16 cellular contexts compared by ENCODE assay signal in genomic region chr6:6748001-6748400, GRCh38.
DNase-seq lines count a peak whose midpoint lies in the region; ATAC-seq, FAIRE-seq and TF ChIP-seq lines count a peak whose summit lies in the region.
"Had no signal": no experiment of that assay in that cellular context is flagged by ENCODE, and none has a peak within 500 bp of the region (broad histone marks: within the 10 kb centered on the region; RNA-seq: fewer than 3 reads in every experiment).

No MANE protein-coding gene starts in this region.

- in situ Hi-C loops in gastrocnemius medialis (cut with MboI; ENCODE audit: low sequenced_read_pairs in 4 of 4): loop anchor here in 3 of 4 donors (25.0 kb wide), 2 partner anchors 164 to 189 kb away; no protein-coding TSS in a partner anchor

- H3K27ac Mint-ChIP-seq in brain: peak overlapping the region in 3 of 5 experiments; percentile 34 to 66 (median 46)
- no peak overlapping the region for H3K27ac Mint-ChIP-seq in Calu3 (ENCODE audit: unreplicated experiment)

- no peaks in the 10 kb centered on the region for H3K36me3 ChIP-seq in gastrocnemius medialis
- H3K36me3 ChIP-seq: Peyer's patch had no signal

- H3K27me3 Mint-ChIP-seq in brain (peaks cover 5% of the 10 kb centered on the region), Calu3 (ENCODE audit: unreplicated experiment) (no peaks in the 10 kb centered on the region)

- TF ChIP-seq POLR2A in gastrocnemius medialis (IDR thresholded peaks at IDR 0.05): no peak

- no peak for TF ChIP-seq CTCF in D721Med (IDR thresholded peaks at IDR 0.05; ENCODE audit: insufficient read depth, missing control alignments)
- no peak for TF ChIP-seq CTCF in brain (conservative IDR thresholded peaks at IDR 0.05)
- no peak for TF ChIP-seq CTCF in gastrocnemius medialis (IDR thresholded peaks at IDR 0.05 in 4 of 5, conservative IDR thresholded peaks at IDR 0.05 in 1 of 5)
- TF ChIP-seq CTCF in Calu3 (IDR thresholded peaks at IDR 0.05; ENCODE audit: unreplicated experiment): no peak

- FAIRE-seq in D721Med (lab: Jason Lieb, UNC): no peak
- FAIRE-seq in RCC 7860 (lab: Jason Lieb, UNC): no peak
- FAIRE-seq: GM12891 had no signal

- peak overlapping the region in 3 of 4 donors; percentile 23 to 57 (median 55) for H3K4me3 ChIP-seq in gastrocnemius medialis
- H3K4me3 ChIP-seq: Peyer's patch had no signal

- H3K4me1 ChIP-seq in gastrocnemius medialis: peaks cover 47 to 49% of the 10 kb centered on the region in 2 donors

- CTCF ChIA-PET in Calu3 (lab: Charles Lee): no interaction called here

- no peaks in the 10 kb centered on the region for H3K9me3 Mint-ChIP-seq in brain
- H3K9me3 Mint-ChIP-seq in Calu3 (ENCODE audit: low read depth, unreplicated experiment): no peaks in the 10 kb centered on the region

- no peak for ATAC-seq in gastrocnemius medialis
- no peak for ATAC-seq in GM21367 (IDR thresholded peaks at IDR 0.05; ENCODE audit: unreplicated experiment)

- H3K27ac ChIP-seq in gastrocnemius medialis: peak overlapping the region; percentile 98 to 99 (median 98)
- H3K27ac ChIP-seq: Peyer's patch had no signal

- no peaks in the 10 kb centered on the region for H3K9me3 ChIP-seq in gastrocnemius medialis
- H3K9me3 ChIP-seq: Peyer's patch had no signal

- H3K4me3 Mint-ChIP-seq in brain (no peak overlapping the region), Calu3 (ENCODE audit: low read depth, unreplicated experiment) (no peak overlapping the region)

- intact Hi-C loops in gastrocnemius medialis (cut with DNase I; ENCODE audit: low total_unique reads) (loop anchor here (5.0 kb wide), 3 partner anchors 174 to 359 kb away; partner anchors contain the start of gene RREB1), Calu3 (cut with micrococcal nuclease; ENCODE audit: unreplicated experiment) (no loop called here)

- no peaks in the 10 kb centered on the region for H3K27me3 ChIP-seq in gastrocnemius medialis
- H3K27me3 ChIP-seq: Peyer's patch had no signal

- peak; percentile 18 to 61 for DNase-seq in NCI-H524 (lab: John Stamatoyannopoulos, UW)
- DNase-seq in NCI-H524 treated with DMSO at 0.1 percent for 48 hours (lab: John Stamatoyannopoulos, UW): no peak
- peak; percentile 71 for DNase-seq in D721Med (ENCODE audit: insufficient read length, low spot score)
- no peak for DNase-seq in gastrocnemius medialis
- DNase-seq in Calu3: no peak
- no peak for DNase-seq in RCC 7860 (ENCODE audit: low spot score)
- DNase-seq: GF-D8, GOT3, KBM-7, NCI-H1436 treated with DMSO at 0.1 percent for 48 hours, NCI-H2029 treated with DMSO at 0.1 percent for 48 hours, Peyer's patch, SIG-M5 had no signal

- H3K4me1 Mint-ChIP-seq in brain (peaks cover 65% of the 10 kb centered on the region), Calu3 (ENCODE audit: low read depth, unreplicated experiment) (peaks cover 8% of the 10 kb centered on the region)

- H3K36me3 Mint-ChIP-seq in brain (no peaks in the 10 kb centered on the region), Calu3 (ENCODE audit: insufficient read depth, unreplicated experiment) (peaks cover 5% of the 10 kb centered on the region)

- no TSS peak for BruUV-seq in Calu3 (replicated peaks; lab: Mats Ljungman, UMichigan)

Comparison
In these comparisons a context has a peak if more than half of its experiments do, and no peak if none do; other contexts are left out.
1. DNase-seq: peak in NCI-H524 (2 of 2) and D721Med (single experiment); none in NCI-H524 treated with DMSO at 0.1 percent for 48 hours (single experiment), gastrocnemius medialis (0 of 2), Calu3 (single experiment) and RCC 7860 (single experiment).